Comparison of ENCODE assay signal across 18 cellular contexts in the genomic region with DNA sequence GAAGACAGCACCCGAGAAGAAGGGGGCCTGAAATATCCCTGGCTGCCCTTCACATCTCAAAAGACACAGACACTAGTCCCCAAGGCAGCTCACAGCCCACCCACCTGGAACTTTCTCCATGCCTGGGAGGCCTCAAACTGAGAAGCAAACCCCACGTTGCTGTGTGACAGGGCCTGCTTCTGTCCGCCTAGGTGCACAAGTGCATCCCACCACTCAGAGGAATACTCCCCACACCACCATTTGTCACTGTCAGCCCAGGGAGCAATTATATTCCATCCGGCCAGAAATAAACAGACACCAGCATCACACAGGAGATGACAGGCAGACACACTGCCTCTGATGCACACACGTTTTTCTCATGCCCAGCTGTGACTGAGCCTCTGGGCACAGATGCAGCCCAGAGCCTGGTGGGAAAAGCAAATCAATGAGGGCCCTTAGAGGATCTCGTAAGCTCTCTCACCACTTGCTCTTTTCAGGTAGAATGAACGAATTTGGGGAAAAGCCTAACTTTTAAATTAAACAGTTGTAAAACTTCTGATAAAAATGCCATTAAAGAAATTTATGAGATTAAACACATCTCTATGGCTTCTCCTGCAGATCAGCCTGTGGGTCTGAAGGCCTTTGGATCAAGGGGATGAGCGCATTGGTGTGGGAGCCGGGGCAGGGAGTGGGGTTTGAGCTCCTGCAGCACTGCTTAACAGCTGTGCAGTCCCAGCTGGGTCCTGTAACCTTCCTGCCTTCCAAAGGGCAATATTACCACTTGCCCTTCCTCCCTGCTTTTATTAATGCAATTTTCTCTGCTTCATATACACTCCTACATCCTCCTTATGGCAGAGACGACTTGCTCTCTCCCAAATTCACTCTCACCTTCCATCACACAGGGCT.
DNase-seq lines count a peak whose midpoint lies in the region; FAIRE-seq and TF ChIP-seq lines count a peak whose summit lies in the region.
"Had no signal": no experiment of that assay in that cellular context is flagged by ENCODE, and none has a peak within 500 bp of the region (broad histone marks: within the 10 kb centered on the region; RNA-seq: fewer than 3 reads in every experiment).

No MANE protein-coding gene starts in this region.

- H3K4me1 ChIP-seq in H1 (replicated peaks in 1 of 4; ENCODE audit: control insufficient read depth in 3 of 4, insufficient read depth in 4 of 4, low read length in 3 of 4) (no peaks in the 10 kb centered on the region), osteoblast (ENCODE audit: insufficient read depth, low read length) (no peaks in the 10 kb centered on the region)

- no peaks in the 10 kb centered on the region for H3K23me2 ChIP-seq in H1 (ENCODE audit: low read depth, low read length)

- H3K23ac ChIP-seq in H1 (ENCODE audit: insufficient read length), result no peak overlapping the region

- 81% methylated on average over 9 of the region's 10 CpGs; no CpG with 5 or more reads in 1 of the 2 experiments for WGBS in H1 (ENCODE audit: extremely low coverage in 1 of 2, insufficient coverage in 1 of 2, insufficient read length in 1 of 2, insufficient replicate concordance in 2 of 2, low coverage in 1 of 2, low lambda C conversion rate in 2 of 2, missing lambda C conversion rate in 1 of 2), 2 experiments

- no peak overlapping the region for H2BK5ac ChIP-seq in H1 (ENCODE audit: low read depth, low read length)

- H3K79me2 ChIP-seq in H1 (ENCODE audit: control insufficient read depth in 1 of 2, insufficient read depth in 2 of 2, low read length in 2 of 2), result no peaks in the 10 kb centered on the region
- H3K79me2 ChIP-seq in osteoblast (ENCODE audit: insufficient read depth, low read length), result no peaks in the 10 kb centered on the region

- H3K4ac ChIP-seq in H1 (replicated peaks; ENCODE audit: insufficient read length, low read depth, low read length), result no peak overlapping the region

- H3K56ac ChIP-seq in H1 (replicated peaks; ENCODE audit: insufficient read length, low read depth, low read length), result no peak overlapping the region

- H4K8ac ChIP-seq in H1 (ENCODE audit: extremely low read depth, insufficient read depth, low read length), result no peak overlapping the region

- H3K4me2 ChIP-seq in H1 (ENCODE audit: insufficient read depth in 1 of 2, low read depth in 2 of 2, low read length in 2 of 2) (no peak overlapping the region), osteoblast (ENCODE audit: insufficient read depth, low read length) (no peak overlapping the region)
- H3K4me2 ChIP-seq: BLaER1, GM23338 had no signal

- H3K18ac ChIP-seq in H1 (ENCODE audit: extremely low read depth, low read length), result no peak overlapping the region

- no peak for FAIRE-seq in H1 (lab: Jason Lieb, UNC)
- FAIRE-seq: HepG2 had no signal

- H3K27me3 ChIP-seq in H1 (replicated peaks in 1 of 4; ENCODE audit: control insufficient read depth in 3 of 4, extremely low read depth in 1 of 4, insufficient read depth in 3 of 4, low read length in 3 of 4) (no peaks in the 10 kb centered on the region), osteoblast (ENCODE audit: insufficient read depth, low read length) (no peaks in the 10 kb centered on the region)
- H3K27me3 ChIP-seq: BLaER1 had no signal

- H3K79me1 ChIP-seq in H1 (ENCODE audit: low read depth, low read length), result no peaks in the 10 kb centered on the region

- no peak for TF ChIP-seq EP300 in H1 (IDR thresholded peaks at IDR 0.05; ENCODE audit: borderline replicate concordance in 1 of 2, low read depth in 2 of 2, low read length in 2 of 2)

- no peak overlapping the region for H4K5ac ChIP-seq in H1 (ENCODE audit: insufficient read length, low read depth, low read length)

- H3K27ac ChIP-seq in H1 (ENCODE audit: low read depth, low read length) (no peak overlapping the region), osteoblast (ENCODE audit: low read depth, low read length) (no peak overlapping the region)
- H3K27ac ChIP-seq: BLaER1 had no signal

- H3K36me3 ChIP-seq in H1 (ENCODE audit: control insufficient read depth in 2 of 4, insufficient read depth in 4 of 4, low read length in 3 of 4) (no peaks in the 10 kb centered on the region), osteoblast (ENCODE audit: insufficient read depth, low read length) (no peaks in the 10 kb centered on the region)
- H3K36me3 ChIP-seq: BLaER1 had no signal

- H3K14ac ChIP-seq in H1 (ENCODE audit: insufficient read length), result peak overlapping the region; percentile 66

- peak; percentile 9 for DNase-seq in NCI-H82 (lab: John Stamatoyannopoulos, UW)
- DNase-seq in NCI-H82 treated with DMSO at 0.1 percent for 48 hours (lab: John Stamatoyannopoulos, UW; ENCODE audit: unreplicated experiment), result no peak
- DNase-seq in H1 (ENCODE audit: low read depth in 1 of 2, low spot score in 2 of 2), result no peak
- peak; percentile 36 for DNase-seq in islet precursor cell
- peak; percentile 6 for DNase-seq in osteoblast (ENCODE audit: insufficient read length, low spot score, missing footprints)
- DNase-seq in NOMO-1 treated with DMSO at 0.1 percent for 48 hours (lab: John Stamatoyannopoulos, UW; ENCODE audit: unreplicated experiment), result no peak
- DNase-seq in SHP77 (lab: John Stamatoyannopoulos, UW), result no peak
- DNase-seq in COR-L47 (lab: John Stamatoyannopoulos, UW), result no peak
- DNase-seq: 8988T; Calu3; CD4-positive, alpha-beta memory T cell; DMS79 treated with DMSO at 0.1 percent for 48 hours; GF-D8; H7; HFFc6 had no signal

- H2BK120ac ChIP-seq in H1 (replicated peaks; ENCODE audit: low read depth, low read length), result no peak overlapping the region

- H4K91ac ChIP-seq in H1 (replicated peaks; ENCODE audit: insufficient read length, low read length), result no peak overlapping the region

- H2BK20ac ChIP-seq in H1 (ENCODE audit: low read length), result no peak overlapping the region

- TF ChIP-seq POLR2A in H1 (IDR thresholded peaks at IDR 0.05; ENCODE audit: control extremely low read depth in 1 of 2, low read depth in 2 of 2, low read length in 2 of 2), result no peak

- H3K9me3 ChIP-seq in H1 (ENCODE audit: insufficient read depth in 2 of 2, low read depth in 1 of 2, low read length in 1 of 2) (no peaks in the 10 kb centered on the region), osteoblast (ENCODE audit: low read depth, low read length) (peaks cover 3% of the 10 kb centered on the region)
- H3K9me3 ChIP-seq: BLaER1 had no signal

- CTCF ChIA-PET in H1 (lab: Charles Lee; ENCODE audit: partially characterized antibody), result interaction anchor here (0.6 to 1.0 kb wide), 2 partner anchors 421 to 433 kb away, joined by 3 read pairs; no protein-coding TSS in a partner anchor

- TF ChIP-seq CTCF in H1 (IDR thresholded peaks at IDR 0.05; ENCODE audit: control extremely low read depth in 1 of 3, insufficient read depth in 1 of 3, low read depth in 1 of 3, low read length in 3 of 3) (no peak), osteoblast (IDR thresholded peaks at IDR 0.05; ENCODE audit: extremely low read depth, low read depth, low read length) (no peak)

- TF ChIP-seq RAD21 in H1 (IDR thresholded peaks at IDR 0.05 in 1 of 2, conservative IDR thresholded peaks at IDR 0.05 in 1 of 2; ENCODE audit: low read depth in 2 of 2, low read length in 2 of 2), result no peak

- no peak overlapping the region for H2BK15ac ChIP-seq in H1 (ENCODE audit: low read length)

- H3K9ac ChIP-seq in H1 (replicated peaks in 1 of 4; ENCODE audit: extremely low read depth in 1 of 4, low read depth in 3 of 4, low read length in 3 of 4), result no peak overlapping the region
- H3K9ac ChIP-seq: BLaER1 had no signal

- H2AFZ ChIP-seq in H1 (ENCODE audit: low read length) (no peak overlapping the region), osteoblast (ENCODE audit: low read length) (no peak overlapping the region)
- H2AFZ ChIP-seq: GM23338 had no signal

- H3K4me3 ChIP-seq in H1 (ENCODE audit: extremely low read depth in 1 of 4, insufficient read depth in 2 of 4, low read depth in 3 of 4, low read length in 4 of 4) (no peak overlapping the region), osteoblast (ENCODE audit: insufficient read depth, low read length) (no peak overlapping the region)
- H3K4me3 ChIP-seq: BLaER1, GM23338 had no signal

- H2BK12ac ChIP-seq in H1 (ENCODE audit: low read depth, low read length), result no peak overlapping the region

- H2AK5ac ChIP-seq in H1 (ENCODE audit: low read depth, low read length), result no peak overlapping the region

- H4K20me1 ChIP-seq in H1 (replicated peaks in 1 of 2; ENCODE audit: control insufficient read depth in 1 of 2, insufficient read depth in 2 of 2, low read length in 2 of 2) (no peaks in the 10 kb centered on the region), osteoblast (ENCODE audit: insufficient read depth, low read length) (no peaks in the 10 kb centered on the region)
- H4K20me1 ChIP-seq: BLaER1 had no signal

- POLR2A ChIA-PET in H1 (lab: Charles Lee; ENCODE audit: partially characterized antibody), result no interaction called here

TF ChIP-seq in H1, 55 proteins besides CTCF, POLR2A, EP300 and RAD21:
- no peak for TF ChIP-seq TEAD4 (IDR thresholded peaks at IDR 0.05; ENCODE audit: low read depth, low read length)
- no peak for TF ChIP-seq SIRT6 (IDR thresholded peaks at IDR 0.05; ENCODE audit: low read length)
- no peak for TF ChIP-seq BRCA1 (IDR thresholded peaks at IDR 0.05; ENCODE audit: low read depth, low read length)
- TF ChIP-seq YY1 (IDR thresholded peaks at IDR 0.05; ENCODE audit: low read depth, low read length), result no peak
- no peak for TF ChIP-seq BCL11A (IDR thresholded peaks at IDR 0.05; ENCODE audit: low read depth in 2 of 2, low read length in 2 of 2)
- TF ChIP-seq CBX5 (IDR thresholded peaks at IDR 0.05; ENCODE audit: low read depth, low read length), result no peak
- no peak for TF ChIP-seq POU5F1 (IDR thresholded peaks at IDR 0.05; ENCODE audit: low read depth, low read length)
- TF ChIP-seq NANOG (IDR thresholded peaks at IDR 0.05; ENCODE audit: insufficient read depth, low read depth, low read length, poor library complexity, severe bottlenecking), result no peak
- no peak for TF ChIP-seq TCF12 (IDR thresholded peaks at IDR 0.05; ENCODE audit: low read depth, low read length)
- TF ChIP-seq SUZ12 (IDR thresholded peaks at IDR 0.05; ENCODE audit: low read length), result no peak
- TF ChIP-seq RFX5 (IDR thresholded peaks at IDR 0.05; ENCODE audit: borderline replicate concordance, low read depth, low read length), result no peak
- TF ChIP-seq, protein P1, sequence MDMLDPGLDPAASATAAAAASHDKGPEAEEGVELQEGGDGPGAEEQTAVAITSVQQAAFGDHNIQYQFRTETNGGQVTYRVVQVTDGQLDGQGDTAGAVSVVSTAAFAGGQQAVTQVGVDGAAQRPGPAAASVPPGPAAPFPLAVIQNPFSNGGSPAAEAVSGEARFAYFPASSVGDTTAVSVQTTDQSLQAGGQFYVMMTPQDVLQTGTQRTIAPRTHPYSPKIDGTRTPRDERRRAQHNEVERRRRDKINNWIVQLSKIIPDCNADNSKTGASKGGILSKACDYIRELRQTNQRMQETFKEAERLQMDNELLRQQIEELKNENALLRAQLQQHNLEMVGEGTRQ (IDR thresholded peaks at IDR 0.05; ENCODE audit: low read length), result no peak
- no peak for TF ChIP-seq TBP (IDR thresholded peaks at IDR 0.05; ENCODE audit: low read depth, low read length)
- no peak for TF ChIP-seq SP2 (IDR thresholded peaks at IDR 0.05; ENCODE audit: low read length)

Comparison
In these comparisons a context has a peak if more than half of its experiments do, and no peak if none do; other contexts are left out.
1. DNase-seq: peak in NCI-H82 (single experiment), islet precursor cell (single experiment) and osteoblast (single experiment); none in NCI-H82 treated with DMSO at 0.1 percent for 48 hours (single experiment), H1 (0 of 2), NOMO-1 treated with DMSO at 0.1 percent for 48 hours (single experiment), SHP77 (0 of 2) and COR-L47 (single experiment).